Comparison of ENCODE assay signal across 12 cellular contexts in the genomic region with DNA sequence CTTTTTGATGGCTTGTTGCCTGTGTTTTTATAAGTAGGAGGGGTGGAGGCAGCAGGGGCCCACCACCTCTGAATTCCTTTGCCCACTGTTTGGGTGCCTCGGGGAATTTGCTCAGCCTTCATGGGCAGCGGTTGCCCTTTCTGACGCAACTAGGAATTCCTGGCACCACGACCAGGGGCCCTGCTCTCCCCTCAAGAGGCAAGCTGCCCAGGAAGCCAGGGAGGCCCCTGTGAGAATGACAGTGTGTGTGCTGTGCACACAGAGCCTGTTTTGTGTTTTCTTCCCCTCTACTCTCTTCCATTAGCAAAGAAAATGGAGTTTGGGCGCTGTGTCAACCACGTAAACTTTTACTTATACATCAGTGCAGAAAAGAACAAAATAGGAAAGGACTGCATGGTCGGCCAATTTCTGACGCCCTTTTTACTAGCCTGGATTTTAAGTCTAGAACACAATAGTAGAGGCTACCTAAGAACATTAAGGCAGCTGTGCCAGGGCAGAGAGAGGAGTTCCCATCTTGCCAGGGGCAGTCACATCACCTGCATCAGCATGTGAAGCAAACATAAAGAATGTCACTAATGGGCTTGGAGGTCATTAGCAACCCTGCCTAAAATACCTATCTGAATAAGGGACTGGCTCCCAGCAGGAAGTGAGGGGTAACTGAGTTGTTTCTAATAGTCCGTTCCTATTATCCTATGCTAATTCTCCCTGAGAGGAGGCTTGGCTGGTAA. TPM values are rescaled to one million over a fixed set of nuclear protein-coding genes. Genes with fewer than 3 reads are reported as not detected.
A peak's percentile ranks its signal among the peaks of the same experiment; 100 is the strongest.
DNase-seq lines count a peak whose midpoint lies in the region; ATAC-seq and TF ChIP-seq lines count a peak whose summit lies in the region.
"Had no signal": no experiment of that assay in that cellular context is flagged by ENCODE, and none has a peak within 500 bp of the region (broad histone marks: within the 10 kb centered on the region; RNA-seq: fewer than 3 reads in every experiment).

No MANE protein-coding gene starts in this region.

- no peak for ATAC-seq in natural killer cell treated with Interleukin-12 subunit alpha and Interleukin-12 subunit beta and Interleukin-15 and Interleukin-18, amount 100 ng/mL, for 72 hours
- ATAC-seq: HCT116 had no signal

- DNase-seq in NCI-H460 (ENCODE audit: extremely low read depth, low read depth) = peak; percentile 49
- DNase-seq in fibroblast of mammary gland (ENCODE audit: low read depth) = peak; percentile 36
- no peak for DNase-seq in mesothelial cell of epicardium (ENCODE audit: low spot score in 2 of 2, unreplicated experiment in 2 of 2)
- DNase-seq in natural killer cell treated with Interleukin-12 subunit alpha and Interleukin-12 subunit beta and Interleukin-15 and Interleukin-18, amount 100 ng/mL, for 72 hours (ENCODE audit: low spot score) = no peak
- DNase-seq in transverse colon = no peak
- no peak for DNase-seq in nephron progenitor cell
- no peak for DNase-seq in BE2C
- DNase-seq: activated CD4-positive, alpha-beta memory T cell treated with anti-CD3 and anti-CD28 coated beads, Interleukin-2, amount 10 ng/mL, durations not matched to agents 7 days and 5 days; AML-193 had no signal

- H3K4me1 Mint-ChIP-seq in mesothelial cell of epicardium (peaks cover 14% of the 10 kb centered on the region), nephron progenitor cell (peaks cover 26% of the 10 kb centered on the region)
- H3K4me1 Mint-ChIP-seq in natural killer cell treated with Interleukin-12 subunit alpha and Interleukin-12 subunit beta and Interleukin-15 and Interleukin-18, amount 100 ng/mL, for 72 hours (ENCODE audit: low read depth in 2 of 2) = peaks cover 5 to 13% of the 10 kb centered on the region in 2 donors

- H3K9me3 Mint-ChIP-seq in mesothelial cell of epicardium (no peaks in the 10 kb centered on the region), nephron progenitor cell (no peaks in the 10 kb centered on the region)
- no peaks in the 10 kb centered on the region for H3K9me3 Mint-ChIP-seq in natural killer cell treated with Interleukin-12 subunit alpha and Interleukin-12 subunit beta and Interleukin-15 and Interleukin-18, amount 100 ng/mL, for 72 hours
- H3K9me3 Mint-ChIP-seq: activated CD4-positive, alpha-beta memory T cell treated with anti-CD3 and anti-CD28 coated beads, Interleukin-2, amount 10 ng/mL, durations not matched to agents 7 days and 5 days; IgD-negative memory B cell had no signal

- H3K36me3 Mint-ChIP-seq in mesothelial cell of epicardium (no peaks in the 10 kb centered on the region), nephron progenitor cell (ENCODE audit: low read depth) (no peaks in the 10 kb centered on the region)
- no peaks in the 10 kb centered on the region for H3K36me3 Mint-ChIP-seq in natural killer cell treated with Interleukin-12 subunit alpha and Interleukin-12 subunit beta and Interleukin-15 and Interleukin-18, amount 100 ng/mL, for 72 hours
- H3K36me3 Mint-ChIP-seq: IgD-negative memory B cell had no signal

- H2AFZ ChIP-seq in ACC112 (ENCODE audit: low read length, unreplicated experiment) = peak overlapping the region; percentile 77

- TF ChIP-seq EP300 in transverse colon (IDR thresholded peaks at IDR 0.05; ENCODE audit: low read depth) = no peak

- H3K27me3 ChIP-seq in ACC112 (ENCODE audit: insufficient read depth, low read length) (no peaks in the 10 kb centered on the region), transverse colon (no peaks in the 10 kb centered on the region), BE2C (no peaks in the 10 kb centered on the region)

- no peak for TF ChIP-seq POLR2A in transverse colon (IDR thresholded peaks at IDR 0.05)

- TF ChIP-seq CTCF in fibroblast of mammary gland (conservative IDR thresholded peaks at IDR 0.05; ENCODE audit: control insufficient read depth, insufficient read depth, low read depth, low read length) (no peak), mesothelial cell of epicardium (IDR thresholded peaks at IDR 0.05; ENCODE audit: unreplicated experiment) (no peak), transverse colon (IDR thresholded peaks at IDR 0.05) (no peak), nephron progenitor cell (IDR thresholded peaks at IDR 0.05) (no peak), BE2C (IDR thresholded peaks at IDR 0.05; ENCODE audit: low read depth, low read length) (no peak)

- intact Hi-C loops in transverse colon (cut with DNase I; ENCODE audit: low total_unique reads) = no loop called here

- H3K27me3 Mint-ChIP-seq in mesothelial cell of epicardium (ENCODE audit: low read depth) (no peaks in the 10 kb centered on the region), nephron progenitor cell (ENCODE audit: low read depth, poor library complexity) (peaks cover 7% of the 10 kb centered on the region)
- H3K27me3 Mint-ChIP-seq in natural killer cell treated with Interleukin-12 subunit alpha and Interleukin-12 subunit beta and Interleukin-15 and Interleukin-18, amount 100 ng/mL, for 72 hours = no peaks in the 10 kb centered on the region
- H3K27me3 Mint-ChIP-seq: activated CD4-positive, alpha-beta memory T cell treated with anti-CD3 and anti-CD28 coated beads, Interleukin-2, amount 10 ng/mL, durations not matched to agents 7 days and 5 days; IgD-negative memory B cell had no signal

- H3K4me3 Mint-ChIP-seq in mesothelial cell of epicardium (no peak overlapping the region), nephron progenitor cell (no peak overlapping the region)
- H3K4me3 Mint-ChIP-seq in natural killer cell treated with Interleukin-12 subunit alpha and Interleukin-12 subunit beta and Interleukin-15 and Interleukin-18, amount 100 ng/mL, for 72 hours = no peak overlapping the region
- H3K4me3 Mint-ChIP-seq: activated CD4-positive, alpha-beta memory T cell treated with anti-CD3 and anti-CD28 coated beads, Interleukin-2, amount 10 ng/mL, durations not matched to agents 7 days and 5 days had no signal

- H3K4me3 ChIP-seq in ACC112 (ENCODE audit: low read depth, low read length) (no peak overlapping the region), fibroblast of mammary gland (ENCODE audit: control insufficient read depth, low read depth, low read length) (no peak overlapping the region), transverse colon (no peak overlapping the region), BE2C (ENCODE audit: low read depth, low read length) (no peak overlapping the region)

- H3K27ac Mint-ChIP-seq in mesothelial cell of epicardium (peak overlapping the region; percentile 92), nephron progenitor cell (no peak overlapping the region)
- no peak overlapping the region for H3K27ac Mint-ChIP-seq in natural killer cell treated with Interleukin-12 subunit alpha and Interleukin-12 subunit beta and Interleukin-15 and Interleukin-18, amount 100 ng/mL, for 72 hours
- H3K27ac Mint-ChIP-seq: activated CD4-positive, alpha-beta memory T cell treated with anti-CD3 and anti-CD28 coated beads, Interleukin-2, amount 10 ng/mL, durations not matched to agents 7 days and 5 days; IgD-negative memory B cell had no signal

- H3K9me3 ChIP-seq in transverse colon = no peaks in the 10 kb centered on the region
- no peaks in the 10 kb centered on the region for H3K9me3 ChIP-seq in BE2C

- H3K36me3 ChIP-seq in ACC112 (ENCODE audit: insufficient read depth, low read length) = no peaks in the 10 kb centered on the region
- no peaks in the 10 kb centered on the region for H3K36me3 ChIP-seq in transverse colon
- H3K36me3 ChIP-seq in BE2C = no peaks in the 10 kb centered on the region

- WGBS in transverse colon (ENCODE audit: low coverage in 1 of 2), 2 donors = 64 to 89% methylated on average over 5 to 9 of the region's 9 CpGs

- H3K4me1 ChIP-seq in ACC112 (ENCODE audit: control insufficient read depth, insufficient read depth, low read length, unreplicated experiment) (peaks cover 29% of the 10 kb centered on the region), transverse colon (no peaks in the 10 kb centered on the region), BE2C (no peaks in the 10 kb centered on the region)

- H3K27ac ChIP-seq in ACC112 (ENCODE audit: low read depth, low read length) = peak overlapping the region; percentile 40
- no peak overlapping the region for H3K27ac ChIP-seq in transverse colon

- in situ Hi-C loops in transverse colon (cut with MboI; ENCODE audit: low pct_ligation_motif_present in 1 of 4, low pct_unique_long_range_greater_than_20kb in 1 of 4, low sequenced_read_pairs in 3 of 4) = loop anchor here in 1 of 4 donors (25.0 kb wide), 1 partner anchor 321 kb away; no protein-coding TSS in a partner anchor

- no peaks in the 10 kb centered on the region for H3K79me2 ChIP-seq in ACC112 (ENCODE audit: control insufficient read depth, insufficient read depth, low read length, unreplicated experiment)

RNA-seq across cellular contexts. Expression of a gene that starts 17.9 kb away (rescaled TPM):
- 9.6 and 12.8 TPM in 2 replicates for total RNA-seq in NCI-H460 (2014; rRNA removed; shearing (Covaris generic))
- polyA plus RNA-seq in NCI-H460 (2014; cell fraction: nucleus; rRNA removed) = 8.7 and 22.8 TPM in 2 replicates
- total RNA-seq in mesothelial cell of epicardium (12.4 to 14.5 TPM (median 14.0 TPM) in 3 replicates), transverse colon (10 to 100 TPM in 2 of 4 donors, 1 to 10 TPM in 2; 1.8 to 15.8 (median 10.8) TPM)
- total RNA-seq in natural killer cell treated with Interleukin-12 subunit alpha and Interleukin-12 subunit beta and Interleukin-15 and Interleukin-18, amount 100 ng/mL, for 72 hours = 1 to 10 TPM; 2.8 to 4.6 TPM
- 3.4 TPM for polyA plus RNA-seq in BE2C (2012; ENCODE audit: insufficient read depth, insufficient read length, low read depth)

RNA-seq across cellular contexts. Expression of a gene that starts 53.0 kb away (rescaled TPM):
- total RNA-seq in NCI-H460 (2014; rRNA removed; shearing (Covaris generic)) = 77.5 and 79.3 TPM in 2 replicates
- 52.8 and 63.9 TPM in 2 replicates for polyA plus RNA-seq in NCI-H460 (2014; cell fraction: nucleus; rRNA removed)
- total RNA-seq in mesothelial cell of epicardium = 49.6 to 53.7 TPM (median 51.7 TPM) in 3 replicates
- total RNA-seq in natural killer cell treated with Interleukin-12 subunit alpha and Interleukin-12 subunit beta and Interleukin-15 and Interleukin-18, amount 100 ng/mL, for 72 hours = 10 to 100 TPM; 71.6 to 74.1 TPM
- 100 to 1,000 TPM in 1 of 4 donors, 10 to 100 TPM in 3; 33.2 to 104 (median 45.9) TPM for total RNA-seq in transverse colon
- polyA plus RNA-seq in BE2C (2012; ENCODE audit: insufficient read depth, insufficient read length, low read depth) = 66.0 TPM

Comparison
In these comparisons a context has a peak if more than half of its experiments do, and no peak if none do; other contexts are left out.
1. DNase-seq: peak in NCI-H460 (single experiment) and fibroblast of mammary gland (single experiment); none in mesothelial cell of epicardium (0 of 2), natural killer cell treated with Interleukin-12 subunit alpha and Interleukin-12 subunit beta and Interleukin-15 and Interleukin-18, amount 100 ng/mL, for 72 hours (single experiment), transverse colon (single experiment), nephron progenitor cell (single experiment) and BE2C (single experiment).